ENCODE assay signal across 8 cellular contexts in the genomic region with DNA sequence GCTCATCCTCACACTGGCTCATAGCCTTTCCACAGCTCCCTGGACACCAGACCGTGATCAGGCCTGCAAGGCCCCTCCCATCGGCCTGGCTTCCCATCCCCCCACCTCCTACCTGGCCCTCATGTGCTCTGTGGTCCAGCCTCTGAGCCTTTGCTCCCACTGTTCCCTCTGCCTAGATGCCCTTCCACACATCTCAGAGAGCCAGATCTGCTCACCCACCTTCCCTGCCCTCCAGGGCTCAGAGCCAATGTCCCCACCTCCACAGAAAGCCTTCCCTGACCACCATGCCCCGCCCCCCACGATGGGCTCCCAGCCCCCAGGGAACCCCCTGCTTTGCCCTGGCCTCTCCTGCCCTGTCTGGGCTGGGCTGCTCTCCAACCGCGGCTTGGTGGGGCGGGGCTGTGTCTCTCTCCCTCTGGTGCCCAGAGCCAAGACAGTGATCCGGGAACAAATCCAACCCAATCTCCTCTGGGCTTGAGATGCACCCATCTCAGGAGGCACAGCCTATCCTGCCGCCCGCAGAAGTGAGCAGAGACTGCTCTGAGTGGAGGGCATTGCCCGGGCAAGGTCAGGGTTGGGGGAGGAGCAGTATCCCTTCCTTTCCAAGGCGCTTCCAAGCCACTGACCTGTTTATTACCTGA. TPM values are rescaled to one million over a fixed set of nuclear protein-coding genes. Genes with fewer than 3 reads are reported as not detected.
DNase-seq lines count a peak whose midpoint lies in the region; ATAC-seq and TF ChIP-seq lines count a peak whose summit lies in the region.

No MANE protein-coding gene starts in this region.

- peak overlapping the region; percentile 77 for H3K27ac Mint-ChIP-seq in MCF 10A (ENCODE audit: low read depth, unreplicated experiment)

- H4K20me1 ChIP-seq in IMR-90 (ENCODE audit: insufficient read depth, low read length): peaks cover 17% of the 10 kb centered on the region; the same call in 1 of the 2 replicates

- peak overlapping the region; percentile 53 for H3K14ac ChIP-seq in IMR-90 (replicated peaks; ENCODE audit: low read depth, low read length)

- peak overlapping the region; percentile 81 for H3K9ac ChIP-seq in IMR-90 (ENCODE audit: low read depth, low read length)
- H3K9ac ChIP-seq in subcutaneous abdominal adipose tissue (ENCODE audit: low read length in 5 of 5): peak overlapping the region; percentile 38 to 96 (median 84)

- H3K4me3 Mint-ChIP-seq in MCF 10A (ENCODE audit: unreplicated experiment): peak overlapping the region; percentile 78

- peak overlapping the region; percentile 74 for H2BK120ac ChIP-seq in IMR-90 (ENCODE audit: low read depth, low read length)

- no peaks in the 10 kb centered on the region for H3K9me3 ChIP-seq in IMR-90 (ENCODE audit: control insufficient read depth, insufficient read depth, low read length)
- no peaks in the 10 kb centered on the region for H3K9me3 ChIP-seq in subcutaneous abdominal adipose tissue (ENCODE audit: control insufficient read depth in 5 of 5, low read length in 5 of 5)

- peaks cover 28% of the 10 kb centered on the region for H3K36me3 Mint-ChIP-seq in MCF 10A (ENCODE audit: insufficient read depth, unreplicated experiment)

- DNase-seq in ACHN: peak; percentile 35
- no peak for DNase-seq in IMR-90
- DNase-seq in MCF 10A (ENCODE audit: unreplicated experiment): peak; percentile 94
- peak; percentile 89 for DNase-seq in left lobe of liver (ENCODE audit: low spot score)
- DNase-seq in NCI-H1436 (lab: John Stamatoyannopoulos, UW): no peak
- no peak for DNase-seq in SIG-M5 (lab: John Stamatoyannopoulos, UW)
- no peak for DNase-seq in GM10266 (ENCODE audit: extremely low spot score)

- H3K36me3 ChIP-seq in IMR-90 (ENCODE audit: control insufficient read depth, insufficient read depth, low read length): no peaks in the 10 kb centered on the region
- peaks cover 0 to 3% (median 0%) of the 10 kb centered on the region in 5 donors for H3K36me3 ChIP-seq in subcutaneous abdominal adipose tissue (ENCODE audit: control insufficient read depth in 5 of 5, insufficient read depth in 5 of 5, low read length in 5 of 5)

- H3K23ac ChIP-seq in IMR-90 (ENCODE audit: low read depth, low read length): peak overlapping the region; percentile 88

- peak; percentile 2; the same call in 1 of the 2 replicates for ATAC-seq in IMR-90 (ENCODE audit: low read depth)
- peak; percentile 61 for ATAC-seq in left lobe of liver

- no peak for TF ChIP-seq POLR2A in IMR-90 (IDR thresholded peaks at IDR 0.05; ENCODE audit: low read depth, low read length)

- TF ChIP-seq RAD21 in IMR-90 (IDR thresholded peaks at IDR 0.05; ENCODE audit: low read length): no peak

- in situ Hi-C loops in ACHN (cut with HindIII; ENCODE audit: low pct_ligation_motif_present, low pct_unique_long_range_greater_than_20kb, low sequenced_read_pairs): no loop called here
- in situ Hi-C loops in IMR-90 (cut with MboI; ENCODE audit: low sequenced_read_pairs): no loop called here

- peak overlapping the region; percentile 82; the same call in 1 of the 2 replicates for H3K4me3 ChIP-seq in IMR-90 (ENCODE audit: insufficient read depth, low read depth, low read length)
- peak overlapping the region; percentile 75 to 84 (median 77) for H3K4me3 ChIP-seq in subcutaneous abdominal adipose tissue (ENCODE audit: low read depth in 1 of 5, low read length in 5 of 5)

- peak overlapping the region; percentile 64 for H2BK20ac ChIP-seq in IMR-90 (ENCODE audit: low read depth, low read length)

- H3K4me2 ChIP-seq in IMR-90 (ENCODE audit: low read depth, low read length): peak overlapping the region; percentile 84

- intact Hi-C loops in IMR-90 (cut with micrococcal nuclease) (loop anchor here (10.0 kb wide), 1 partner anchor 322 kb away; the partner anchor contains the start of genes FAM120A and FAM120AOS), MCF 10A (cut with micrococcal nuclease) (loop anchor here (1.0 to 10.0 kb wide), 3 partner anchors 12 to 178 kb away; partner anchors contain the start of gene CARD19)

- H3K4me1 ChIP-seq in IMR-90 (ENCODE audit: control insufficient read depth, insufficient read depth, low read length) (peaks cover 35% of the 10 kb centered on the region), subcutaneous abdominal adipose tissue (ENCODE audit: control insufficient read depth in 5 of 5, insufficient read depth in 5 of 5, low read length in 5 of 5) (peaks cover 10 to 85% (median 76%) of the 10 kb centered on the region in 5 donors)

- BruUV-seq in IMR-90 (replicated peaks; lab: Mats Ljungman, UMichigan) (no TSS peak), MCF 10A (replicated peaks; lab: Mats Ljungman, UMichigan) (no TSS peak)

- TF ChIP-seq CTCF in IMR-90 (conservative IDR thresholded peaks at IDR 0.05; ENCODE audit: low read depth, low read length) (no peak), MCF 10A (IDR thresholded peaks at IDR 0.05; ENCODE audit: unreplicated experiment) (no peak), GM10266 (IDR thresholded peaks at IDR 0.05; ENCODE audit: control insufficient read depth, insufficient read depth, low read depth, missing control alignments) (no peak)

- peaks cover 22% of the 10 kb centered on the region for H3K4me1 Mint-ChIP-seq in MCF 10A (ENCODE audit: insufficient read depth, unreplicated experiment)

- peak overlapping the region; percentile 93 for H2AK5ac ChIP-seq in IMR-90 (ENCODE audit: low read depth, low read length)

- peak overlapping the region; percentile 88 for H4K91ac ChIP-seq in IMR-90 (ENCODE audit: insufficient read depth, low read depth, low read length)

- H3K79me1 ChIP-seq in IMR-90 (ENCODE audit: low read depth in 1 of 2, low read length in 2 of 2): peaks cover 24 to 55% of the 10 kb centered on the region in 2 experiments

- peak overlapping the region; percentile 67 for H2BK5ac ChIP-seq in IMR-90 (ENCODE audit: low read depth, low read length, poor library complexity, severe bottlenecking)

- dilution Hi-C loops in IMR-90 (cut with HindIII; ENCODE audit: low sequenced_read_pairs, unreplicated experiment): no loop called here

- CTCF ChIA-PET in IMR-90 (lab: Yijun Ruan, JAX): interaction anchor here (0.7 kb wide), 1 partner anchor 314 kb away, joined by 3 read pairs; no protein-coding TSS in a partner anchor
- CTCF ChIA-PET in MCF 10A (lab: Yijun Ruan, JAX): interaction anchor here (1.0 kb wide), 2 partner anchors 27 to 414 kb away, joined by 3 to 4 read pairs; no protein-coding TSS in a partner anchor

- POLR2A ChIA-PET in IMR-90 (lab: Charles Lee; ENCODE audit: unreplicated experiment) (no interaction called here), MCF 10A (lab: Yijun Ruan, JAX) (interaction anchor here (0.5 to 6.4 kb wide), 8 partner anchors 13 to 1536 kb away, joined by 3 to 49 read pairs (median 4); partner anchors contain the start of genes CARD19 and FAM120A)

- peak overlapping the region; percentile 38 for H4K5ac ChIP-seq in IMR-90 (ENCODE audit: low read depth, low read length)

- peak overlapping the region; percentile 96 for H2AFZ ChIP-seq in IMR-90 (replicated peaks; ENCODE audit: low read length, poor library complexity)

- H3K27me3 Mint-ChIP-seq in MCF 10A (ENCODE audit: insufficient read depth, unreplicated experiment): no peaks in the 10 kb centered on the region

- peak overlapping the region; percentile 90 for H3K4ac ChIP-seq in IMR-90 (ENCODE audit: low read depth, low read length)

- H3K9me3 Mint-ChIP-seq in MCF 10A (ENCODE audit: unreplicated experiment): no peaks in the 10 kb centered on the region

- H3K9me1 ChIP-seq in IMR-90 (ENCODE audit: insufficient read depth, low read length): peaks cover 10% of the 10 kb centered on the region; the same call in 1 of the 2 replicates

- peak overlapping the region; percentile 79; the same call in 2 of the 3 replicates for H2BK15ac ChIP-seq in IMR-90 (ENCODE audit: low read depth, low read length)

- H3K27me3 ChIP-seq in IMR-90 (ENCODE audit: control insufficient read depth, insufficient read depth, low read length) (no peaks in the 10 kb centered on the region), subcutaneous abdominal adipose tissue (ENCODE audit: control insufficient read depth in 5 of 5, insufficient read depth in 4 of 5, low read length in 5 of 5) (peaks cover 0 to 4% (median 0%) of the 10 kb centered on the region in 5 donors)

- peak overlapping the region; percentile 55 for H3K18ac ChIP-seq in IMR-90 (ENCODE audit: low read depth, low read length)

- H3K56ac ChIP-seq in IMR-90 (ENCODE audit: extremely low read depth, insufficient read depth, low read length): peak overlapping the region; percentile 43; the same call in 1 of the 2 replicates

- peak overlapping the region; percentile 36 to 62; a peak in 3 of 4 replicates for H4K8ac ChIP-seq in IMR-90 (ENCODE audit: low read depth in 2 of 2, low read length in 2 of 2)

- H2AK9ac ChIP-seq in IMR-90 (replicated peaks; ENCODE audit: low read depth, low read length, poor library complexity): peak overlapping the region; percentile 97

- WGBS in IMR-90 (ENCODE audit: extremely low coverage in 2 of 2, insufficient read length in 1 of 2), 2 experiments: no CpG with 5 or more reads among the region's 12 CpGs

- H3K27ac ChIP-seq in IMR-90 (ENCODE audit: insufficient read depth, low read length) (peak overlapping the region; percentile 84), subcutaneous abdominal adipose tissue (ENCODE audit: low read depth, low read length) (peak overlapping the region; percentile 88)

RNA-seq across cellular contexts. Expression of gene NINJ1, which starts 1.6 kb away (rescaled TPM):
- total RNA-seq in IMR-90 (2012; rRNA removed) (21.9 and 24.7 TPM in 2 replicates), MCF 10A (2022) (51.0 and 64.7 TPM in 2 replicates), left lobe of liver (53.3 TPM)
- 38.1 and 38.8 TPM in 2 replicates for polyA plus RNA-seq in IMR-90 (2012; rRNA removed)
- polyA plus RNA-seq in IMR-90 (2012; cell fraction: cytosol; rRNA removed): 16.1 and 60.5 TPM in 2 replicates
- polyA plus RNA-seq in IMR-90 (2012; cell fraction: nucleus; rRNA removed; ENCODE audit: low replicate concordance): 21.8 and 35.9 TPM in 2 replicates

RNA-seq across cellular contexts. Expression of gene CARD19, which starts 36.4 kb away (rescaled TPM):
- total RNA-seq in IMR-90 (2012; rRNA removed) (17.4 and 23.3 TPM in 2 replicates), MCF 10A (2022) (34.4 and 36.6 TPM in 2 replicates), left lobe of liver (8.5 TPM)
- 111 and 126 TPM in 2 replicates for polyA plus RNA-seq in IMR-90 (2012; rRNA removed)
- 120 and 139 TPM in 2 replicates for polyA plus RNA-seq in IMR-90 (2012; cell fraction: cytosol; rRNA removed)
- polyA plus RNA-seq in IMR-90 (2012; cell fraction: nucleus; rRNA removed; ENCODE audit: low replicate concordance): 103 and 209 TPM in 2 replicates

RNA-seq across cellular contexts. Expression of gene WNK2, which starts 51.5 kb away (rescaled TPM):
- not detected in 2 replicates for total RNA-seq in IMR-90 (2012; rRNA removed)
- polyA plus RNA-seq in IMR-90 (2012; rRNA removed): not detected in 2 replicates
- 0.01 TPM in 1 of 2 replicates, not detected in the other for polyA plus RNA-seq in IMR-90 (2012; cell fraction: cytosol; rRNA removed)
- not detected in 2 replicates for polyA plus RNA-seq in IMR-90 (2012; cell fraction: nucleus; rRNA removed; ENCODE audit: low replicate concordance)
- total RNA-seq in MCF 10A (2022): 0.07 and 0.29 TPM in 2 replicates
- total RNA-seq in left lobe of liver: 3.7 TPM

Comparison
In these comparisons a context has a peak if more than half of its experiments do, and no peak if none do; other contexts are left out.
1. DNase-seq: peak in ACHN (single experiment), MCF 10A (single experiment) and left lobe of liver (single experiment); none in IMR-90 (single experiment), NCI-H1436 (single experiment), SIG-M5 (single experiment) and GM10266 (single experiment).